ENCODE assay signal across 9 cellular contexts in genomic region chr6:37807656-37808055, GRCh38. TPM values are rescaled to one million over a fixed set of nuclear protein-coding genes. Genes with fewer than 3 reads are reported as not detected.
DNase-seq lines count a peak whose midpoint lies in the region; ATAC-seq and TF ChIP-seq lines count a peak whose summit lies in the region.
"Had no signal": no experiment of that assay in that cellular context is flagged by ENCODE, and none has a peak within 500 bp of the region (broad histone marks: within the 10 kb centered on the region; RNA-seq: fewer than 3 reads in every experiment).

No MANE protein-coding gene starts in this region.

- peak overlapping the region; percentile 41 to 81 for H3K27ac ChIP-seq in esophagus (ENCODE audit: low read depth in 2 of 2, low read length in 1 of 2)
- no peak overlapping the region for H3K27ac ChIP-seq in psoas muscle

- intact Hi-C loops in psoas muscle (cut with DNase I) = no loop called here

- no peak overlapping the region for H3K4me3 ChIP-seq in esophagus (ENCODE audit: low read depth in 1 of 2, low read length in 2 of 2)
- H3K4me3 ChIP-seq in psoas muscle = no peak overlapping the region

- in situ Hi-C loops in G401 (cut with HindIII; ENCODE audit: low sequenced_read_pairs) = no loop called here

- no peaks in the 10 kb centered on the region for H3K27me3 ChIP-seq in esophagus (ENCODE audit: control insufficient read depth in 1 of 2, insufficient read depth in 2 of 2, low read length in 2 of 2)
- H3K27me3 ChIP-seq in psoas muscle (ENCODE audit: insufficient read depth in 3 of 3, low read length in 2 of 3) = no peaks in the 10 kb centered on the region

- TF ChIP-seq CTCF in psoas muscle (IDR thresholded peaks at IDR 0.05) = peak; percentile 46

- WGBS in esophagus, 2 donors = 31 to 43% methylated on average over 6 of the region's 6 CpGs
- 22 to 42% (median 28%) methylated on average over 6 of the region's 6 CpGs for WGBS in psoas muscle, 3 donors

- H3K36me3 ChIP-seq in esophagus (ENCODE audit: control insufficient read depth in 2 of 2, insufficient read depth in 2 of 2, low read length in 1 of 2) (no peaks in the 10 kb centered on the region), psoas muscle (ENCODE audit: insufficient read depth in 1 of 2, low read depth in 1 of 2) (no peaks in the 10 kb centered on the region)

- DNase-seq in G401 (ENCODE audit: low spot score) = peak; percentile 97
- DNase-seq in NCI-H524 treated with DMSO at 0.1 percent for 48 hours (lab: John Stamatoyannopoulos, UW) = peak; percentile 96
- DNase-seq in psoas muscle = peak; percentile 35 to 67
- no peak for DNase-seq in SW480 (ENCODE audit: low spot score)
- no peak for DNase-seq in activated CD4-positive, alpha-beta T cell treated with anti-CD3 and anti-CD28 coated beads for 48 hours
- DNase-seq: stimulated activated naive CD4-positive, alpha-beta T cell treated with Interleukin-2 at 50 U/mL for 16 hours had no signal

- peaks cover 4 to 6% of the 10 kb centered on the region in 2 donors for H3K4me1 ChIP-seq in esophagus (ENCODE audit: control insufficient read depth in 2 of 2, insufficient read depth in 2 of 2, low read length in 1 of 2)
- peaks cover 15% of the 10 kb centered on the region for H3K4me1 ChIP-seq in psoas muscle

- H3K9me3 ChIP-seq in esophagus (ENCODE audit: control insufficient read depth in 2 of 2, insufficient read depth in 1 of 2, low read depth in 1 of 2, low read length in 1 of 2) (no peaks in the 10 kb centered on the region), psoas muscle (no peaks in the 10 kb centered on the region)

- peak; percentile 89 to 91 (median 89) for ATAC-seq in psoas muscle
- ATAC-seq in HG03196 (IDR thresholded peaks at IDR 0.05; ENCODE audit: unreplicated experiment) = no peak
- no peak for ATAC-seq in GM21737 (IDR thresholded peaks at IDR 0.05; ENCODE audit: unreplicated experiment)

RNA-seq across cellular contexts. Expression of gene ZFAND3, which starts 11.9 kb away (rescaled TPM):
- total RNA-seq in G401 (2014; rRNA removed; shearing (Covaris generic)) = 34.7 and 36.2 TPM in 2 replicates
- 10 to 100 TPM; 20.6 to 21.9 TPM for polyA plus RNA-seq in esophagus
- total RNA-seq in psoas muscle = 100 to 1,000 TPM; 141 to 166 (median 157) TPM
- polyA plus RNA-seq in psoas muscle = 10 to 100 TPM; 48.5 to 74.1 (median 58.8) TPM

Comparison
In these comparisons a context has a peak if more than half of its experiments do, and no peak if none do; other contexts are left out.
1. DNase-seq: peak in G401 (single experiment), NCI-H524 treated with DMSO at 0.1 percent for 48 hours (single experiment) and psoas muscle (2 of 2); none in SW480 (single experiment) and activated CD4-positive, alpha-beta T cell treated with anti-CD3 and anti-CD28 coated beads for 48 hours (single experiment).
2. ATAC-seq: peak in psoas muscle (4 of 4); none in HG03196 (single experiment) and GM21737 (single experiment).